Comparison of ENCODE assay signal across 8 cellular contexts in genomic region chr9:128066713-128067621, GRCh38. TPM values are rescaled to one million over a fixed set of nuclear protein-coding genes. Genes with fewer than 3 reads are reported as not detected.
A peak's percentile ranks its signal among the peaks of the same experiment; 100 is the strongest.
DNase-seq lines count a peak whose midpoint lies in the region; ATAC-seq, FAIRE-seq and TF ChIP-seq lines count a peak whose summit lies in the region.

A gene with protein sequence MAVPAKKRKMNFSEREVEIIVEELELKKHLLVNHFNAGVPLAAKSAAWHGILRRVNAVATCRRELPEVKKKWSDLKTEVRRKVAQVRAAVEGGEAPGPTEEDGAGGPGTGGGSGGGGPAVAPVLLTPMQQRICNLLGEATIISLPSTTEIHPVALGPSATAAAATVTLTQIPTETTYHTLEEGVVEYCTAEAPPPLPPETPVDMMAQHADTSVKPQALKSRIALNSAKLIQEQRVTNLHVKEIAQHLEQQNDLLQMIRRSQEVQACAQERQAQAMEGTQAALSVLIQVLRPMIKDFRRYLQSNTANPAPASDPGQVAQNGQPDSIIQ (minus strand): TSS chr9:128067320. CDS start chr9:128067101, 219 bp downstream.

- H3K9me1 ChIP-seq in keratinocyte (ENCODE audit: control insufficient read depth, extremely low read depth, insufficient read depth, low read length) = no peaks in the 10 kb centered on the region

- no peak for TF ChIP-seq CTCF in AG09319 (IDR thresholded peaks at IDR 0.05; ENCODE audit: low read depth, low read length)
- TF ChIP-seq CTCF in keratinocyte (optimal IDR thresholded peaks at IDR 0.05 in 1 of 3, IDR thresholded peaks at IDR 0.05 in 1 of 3, conservative IDR thresholded peaks at IDR 0.05 in 1 of 3; ENCODE audit: extremely low read depth in 1 of 3, insufficient read depth in 2 of 3, low read length in 3 of 3) = no peak

- peaks cover 0 to 3% of the 10 kb centered on the region in 2 experiments for H3K36me3 ChIP-seq in keratinocyte (ENCODE audit: control insufficient read depth in 2 of 2, extremely low read depth in 1 of 2, insufficient read depth in 2 of 2, low read length in 2 of 2)

- ATAC-seq in GM19035 (IDR thresholded peaks at IDR 0.05; ENCODE audit: unreplicated experiment) = peak; percentile 69
- peak; percentile 70 for ATAC-seq in HG03354 (IDR thresholded peaks at IDR 0.05; ENCODE audit: poor library complexity, severe bottlenecking, unreplicated experiment)

- peak within 1 kb of the TSS; percentile 89 for H2AFZ ChIP-seq in keratinocyte (ENCODE audit: control insufficient read depth, low read length)

- H3K4me3 ChIP-seq in keratinocyte (ENCODE audit: control insufficient read depth in 2 of 3, extremely low read depth in 1 of 3, insufficient read depth in 2 of 3, low read depth in 1 of 3, low read length in 3 of 3) = peak within 1 kb of the TSS; percentile 77 to 97 (median 90)

- no peaks in the 10 kb centered on the region for H3K9me3 ChIP-seq in keratinocyte (ENCODE audit: control insufficient read depth, low read depth, low read length)

- FAIRE-seq in keratinocyte (lab: Jason Lieb, UNC) = peak; percentile 66

- peak within 1 kb of the TSS; percentile 99 for H3K27ac ChIP-seq in keratinocyte (ENCODE audit: control insufficient read depth, insufficient read depth, low read length)

- peaks cover 39% of the 10 kb centered on the region for H3K79me2 ChIP-seq in keratinocyte (ENCODE audit: control insufficient read depth, insufficient read depth, low read length)

- H3K27me3 ChIP-seq in keratinocyte (ENCODE audit: control insufficient read depth, extremely low read depth, insufficient read depth, low read length) = no peaks in the 10 kb centered on the region

- H3K9ac ChIP-seq in keratinocyte (ENCODE audit: control insufficient read depth, extremely low read depth, insufficient read depth, low read length) = peak within 1 kb of the TSS; percentile 96

- no peaks in the 10 kb centered on the region for H4K20me1 ChIP-seq in keratinocyte (ENCODE audit: control insufficient read depth, extremely low read depth, insufficient read depth, low read length)

- peaks cover 20% of the 10 kb centered on the region for H3K4me1 ChIP-seq in keratinocyte (ENCODE audit: control insufficient read depth, extremely low read depth, insufficient read depth, low read length)

- dilution Hi-C loops in keratinocyte (cut with MboI; ENCODE audit: extremely low pct_ligation_motif_present, low sequenced_read_pairs) = loop anchor here (25.0 kb wide), 1 partner anchor 130 kb away; the partner anchor contains the start of genes DPM2 and PIP5KL1

- peak; percentile 99 for DNase-seq in AG09319 (ENCODE audit: extremely low read depth, low read depth)
- DNase-seq in NCI-H446 treated with DMSO at 0.1 percent for 48 hours (lab: John Stamatoyannopoulos, UW) = peak; percentile 95
- DNase-seq in activated CD4-positive, CD25-positive, alpha-beta regulatory T cell treated with anti-CD3 and anti-CD28 coated beads, Interleukin-2, amount 50 U/mL, for 72 hours = peak; percentile 96
- DNase-seq in cerebellar nuclear complex (lab: John Stamatoyannopoulos, UW) = peak; percentile 92 to 99
- DNase-seq in keratinocyte (ENCODE audit: low read depth, low spot score) = peak; percentile 97
- peak; percentile 88 to 94 for DNase-seq in stimulated activated CD4-positive, alpha-beta T cell treated with anti-CD3 and anti-CD28 coated beads, Interleukin-15, amount 100 ng/mL, for 1 hour (ENCODE audit: low read depth in 1 of 2, low spot score in 1 of 2)

- peak within 1 kb of the TSS; percentile 97 for H3K4me2 ChIP-seq in keratinocyte (ENCODE audit: control insufficient read depth, extremely low read depth, insufficient read depth, low read depth, low read length)

RNA-seq across cellular contexts. Expression of the gene that starts here (rescaled TPM):
- polyA plus RNA-seq in keratinocyte = 6.3 to 7.5 TPM (median 7.4 TPM) in 3 replicates
- polyA plus RNA-seq in keratinocyte (2011; ENCODE audit: low read depth) = 7.4 TPM
- 5.9 and 8.1 TPM in 2 replicates for polyA plus RNA-seq in keratinocyte (2011; cell fraction: cytosol; rRNA removed)
- polyA plus RNA-seq in keratinocyte (2011; cell fraction: nucleus; rRNA removed) = 7.9 and 8.6 TPM in 2 replicates
- polyA plus RNA-seq in keratinocyte (2012; ENCODE audit: low replicate concordance) = 7.1 and 10.0 TPM in 2 replicates
- 4.6 to 7.5 TPM (median 5.9 TPM) in 3 replicates for polyA minus RNA-seq in keratinocyte
- 16.5 TPM for polyA minus RNA-seq in keratinocyte (2011; cell fraction: cytosol; rRNA and poly(A)+ RNA removed)
- polyA minus RNA-seq in keratinocyte (2011; cell fraction: nucleus; rRNA and poly(A)+ RNA removed) = 3.4 and 5.4 TPM in 2 replicates

Comparison
In these comparisons a context has a peak if more than half of its experiments do, and no peak if none do; other contexts are left out.
1. Peak in every context shown above with its lines: DNase-seq, ATAC-seq, H3K4me3 ChIP-seq and H3K27ac ChIP-seq.